Comparison of ENCODE assay signal across 1 cellular context in genomic region chr1:2585318-2586092, GRCh38.
A peak's percentile ranks its signal among the peaks of the same experiment; 100 is the strongest.
TF ChIP-seq lines count a peak whose summit lies in the region.

No MANE protein-coding gene starts in this region.

TF ChIP-seq in GM12878, 131 proteins besides CTCF, POLR2A, EP300 and RAD21 (continued from another document and continues in another):
- peak; percentile 80; the same call in 1 of the 2 replicates for TF ChIP-seq ZBTB40 (IDR thresholded peaks at IDR 0.05; ENCODE audit: borderline replicate concordance)
- TF ChIP-seq NFYA (IDR thresholded peaks at IDR 0.05; ENCODE audit: borderline replicate concordance, low read depth, low read length) = no peak
- 0 out of 2 replicates have a peak, but pooled peaks have one; percentile 44 for TF ChIP-seq YY1 (IDR thresholded peaks at IDR 0.05; ENCODE audit: low read depth, low read length)
- TF ChIP-seq REST (IDR thresholded peaks at IDR 0.05; ENCODE audit: low read depth, low read length) = no peak
- no peak for TF ChIP-seq BCL11A (IDR thresholded peaks at IDR 0.05; ENCODE audit: low read depth, low read length)
- TF ChIP-seq USF1 (IDR thresholded peaks at IDR 0.05; ENCODE audit: borderline replicate concordance, extremely low read length, insufficient read depth, low read depth, low read length) = peak; percentile 53
- TF ChIP-seq ZNF217 (IDR thresholded peaks at IDR 0.05) = no peak
- peak; percentile 76; the same call in 1 of the 2 replicates for TF ChIP-seq ESRRA (IDR thresholded peaks at IDR 0.05; ENCODE audit: low read length)
- no peak for TF ChIP-seq HDAC2 (IDR thresholded peaks at IDR 0.05)
- TF ChIP-seq NR2C2 (IDR thresholded peaks at IDR 0.05; ENCODE audit: borderline replicate concordance, control insufficient read depth, insufficient read length, low read depth) = no peak
- TF ChIP-seq YBX1 (IDR thresholded peaks at IDR 0.05) = no peak
- no peak for TF ChIP-seq ZSCAN29 (IDR thresholded peaks at IDR 0.05)
- no peak for TF ChIP-seq E2F8 (IDR thresholded peaks at IDR 0.05; ENCODE audit: low read depth, partially characterized antibody)
- peak; percentile 43; the same call in 1 of the 2 replicates for TF ChIP-seq CREB1 (IDR thresholded peaks at IDR 0.05; ENCODE audit: low read depth)
- TF ChIP-seq POU2F2 (IDR thresholded peaks at IDR 0.05; ENCODE audit: borderline replicate concordance, low read depth, low read length) = peak; percentile 33; the same call in 2 of the 3 replicates
- no peak for TF ChIP-seq BMI1 (IDR thresholded peaks at IDR 0.05; ENCODE audit: borderline replicate concordance)
- TF ChIP-seq SREBF1 (IDR thresholded peaks at IDR 0.05; ENCODE audit: low read length) = no peak
- 0 out of 2 replicates have a peak, but pooled peaks have one; percentile 20 for TF ChIP-seq MLLT1 (IDR thresholded peaks at IDR 0.05)
- TF ChIP-seq PAX8 (IDR thresholded peaks at IDR 0.05) = no peak
- peak; percentile 50 for TF ChIP-seq FOXK2 (IDR thresholded peaks at IDR 0.05)
- TF ChIP-seq EGR1 (IDR thresholded peaks at IDR 0.05; ENCODE audit: borderline replicate concordance in 1 of 2, low read depth in 2 of 2, low read length in 2 of 2) = no peak
- TF ChIP-seq GABPA (IDR thresholded peaks at IDR 0.05; ENCODE audit: low read depth) = peak; percentile 77; the same call in 1 of the 2 replicates
- TF ChIP-seq USF2 (IDR thresholded peaks at IDR 0.05; ENCODE audit: borderline replicate concordance, low read depth, low read length) = peak; percentile 2; the same call in 1 of the 2 replicates
- TF ChIP-seq ZNF274 (IDR thresholded peaks at IDR 0.05; ENCODE audit: insufficient read depth, insufficient read length) = no peak
- TF ChIP-seq SREBF2 (IDR thresholded peaks at IDR 0.05; ENCODE audit: low read length) = no peak
- TF ChIP-seq ZBTB11 (CRISPR knock-in tag; IDR thresholded peaks at IDR 0.05) = no peak
- TF ChIP-seq NR2F1 (conservative IDR thresholded peaks at IDR 0.05) = peak; percentile 93
- TF ChIP-seq SP1 (IDR thresholded peaks at IDR 0.05; ENCODE audit: low read depth, low read length) = peak; percentile 85
- no peak for TF ChIP-seq RELA (IDR thresholded peaks at IDR 0.05; ENCODE audit: borderline replicate concordance, partially characterized antibody)
- TF ChIP-seq KDM1A (IDR thresholded peaks at IDR 0.05; ENCODE audit: borderline replicate concordance) = no peak
- TF ChIP-seq POLR2AphosphoS2 (IDR thresholded peaks at IDR 0.05; ENCODE audit: low read depth, low read length) = peak; percentile 63; the same call in 1 of the 2 replicates
- no peak for TF ChIP-seq KAT2A (conservative IDR thresholded peaks at IDR 0.05; ENCODE audit: control insufficient read depth, low read depth, low read length)
- TF ChIP-seq CHD1 (IDR thresholded peaks at IDR 0.05; ENCODE audit: low read depth, low read length) = no peak
- no peak for TF ChIP-seq IRF5 (IDR thresholded peaks at IDR 0.05; ENCODE audit: borderline replicate concordance)
- TF ChIP-seq KLF5 (IDR thresholded peaks at IDR 0.05; ENCODE audit: partially characterized antibody) = no peak
- no peak for TF ChIP-seq E2F4 (IDR thresholded peaks at IDR 0.05; ENCODE audit: low read depth, low read length)
- TF ChIP-seq TCF3 (IDR thresholded peaks at IDR 0.05; ENCODE audit: borderline replicate concordance, insufficient read depth, low read depth, low read length) = no peak
